24 cellular contexts compared by ENCODE assay signal in genomic region chr17:55605705-55606104, GRCh38.
"Had no signal": no experiment of that assay in that cellular context is flagged by ENCODE, and none has a peak within 500 bp of the region (broad histone marks: within the 10 kb centered on the region; RNA-seq: fewer than 3 reads in every experiment).

No MANE protein-coding gene starts in this region.

- H3K4me1 Mint-ChIP-seq: naive thymus-derived CD8-positive, alpha-beta T cell; stimulated activated effector memory CD8-positive, alpha-beta T cell treated with anti-CD3 and anti-CD28 coated beads, Interleukin-12 subunit alpha, Interleukin-12 subunit beta, amount 100 ng/mL, for 72 hours; stimulated activated naive CD8-positive, alpha-beta T cell treated with anti-CD3 and anti-CD28 coated beads, Interleukin-15, amount 100 ng/mL, for 72 hours had no signal

- H3K36me3 Mint-ChIP-seq: activated CD4-positive, alpha-beta memory T cell treated with anti-CD3 and anti-CD28 coated beads for 36 hours; activated naive CD4-positive, alpha-beta T cell treated with anti-CD3 and anti-CD28 coated beads, Interleukin-2, amount 10 ng/mL, durations not matched to agents 7 days and 5 days; mesothelial cell of epicardium; naive thymus-derived CD8-positive, alpha-beta T cell; stimulated activated effector memory CD8-positive, alpha-beta T cell treated with anti-CD3 and anti-CD28 coated beads, Interleukin-12 subunit alpha, Interleukin-12 subunit beta, amount 100 ng/mL, for 72 hours had no signal

- H3K27me3 ChIP-seq: upper lobe of left lung had no signal

- H3K9me3 Mint-ChIP-seq: activated CD4-positive, alpha-beta memory T cell treated with anti-CD3 and anti-CD28 coated beads for 36 hours; activated CD4-positive, alpha-beta T cell treated with anti-CD3 and anti-CD28 coated beads, Interleukin-2, amount 10 ng/mL, durations not matched to agents 24 days and 14 days; activated naive CD4-positive, alpha-beta T cell treated with anti-CD3 and anti-CD28 coated beads, Interleukin-2, amount 10 ng/mL, durations not matched to agents 7 days and 5 days; endodermal cell; mesothelial cell of epicardium; stimulated activated effector memory CD8-positive, alpha-beta T cell treated with anti-CD3 and anti-CD28 coated beads, Interleukin-12 subunit alpha, Interleukin-12 subunit beta, amount 100 ng/mL, for 72 hours; T-helper 1 cell treated with Interleukin-12 subunit alpha and Interleukin-12 subunit beta and Interleukin-4 antibody, amounts not matched to agents 30 μg/mL and 1 μg/mL, for 36 hours had no signal

- H3K27ac Mint-ChIP-seq: activated CD4-positive, alpha-beta memory T cell treated with anti-CD3 and anti-CD28 coated beads for 36 hours; activated CD4-positive, alpha-beta T cell treated with anti-CD3 and anti-CD28 coated beads, Interleukin-2, amount 10 ng/mL, durations not matched to agents 24 days and 14 days; activated naive CD4-positive, alpha-beta T cell treated with anti-CD3 and anti-CD28 coated beads, Interleukin-2, amount 10 ng/mL, durations not matched to agents 7 days and 5 days; endodermal cell; mesothelial cell of epicardium; naive thymus-derived CD8-positive, alpha-beta T cell; progenitor cell of endocrine pancreas; stimulated activated effector memory CD8-positive, alpha-beta T cell treated with anti-CD3 and anti-CD28 coated beads, Interleukin-12 subunit alpha, Interleukin-12 subunit beta, amount 100 ng/mL, for 72 hours; stimulated activated naive CD8-positive, alpha-beta T cell treated with anti-CD3 and anti-CD28 coated beads, Interleukin-15, amount 100 ng/mL, for 72 hours; T-helper 1 cell treated with Interleukin-12 subunit alpha and Interleukin-12 subunit beta and Interleukin-4 antibody, amounts not matched to agents 30 μg/mL and 1 μg/mL, for 36 hours had no signal

- DNase-seq: activated CD4-positive, alpha-beta memory T cell treated with anti-CD3 and anti-CD28 coated beads for 36 hours; activated CD4-positive, alpha-beta T cell treated with anti-CD3 and anti-CD28 coated beads, Interleukin-2, amount 10 ng/mL, durations not matched to agents 24 days and 14 days; activated CD8-positive, alpha-beta memory T cell treated with anti-CD3 and anti-CD28 coated beads, Interleukin-2, amount 50 U/mL, for 4 hours; activated gamma-delta T cell; activated naive CD4-positive, alpha-beta T cell treated with anti-CD3 and anti-CD28 coated beads, Interleukin-2, amount 10 ng/mL, durations not matched to agents 7 days and 5 days; activated T-cell treated with anti-CD3 and anti-CD28 coated beads, Interleukin-2, amount 50 U/mL, for 1 hour; amygdala; central memory CD4-positive, alpha-beta T cell; endodermal cell; kidney glomerular epithelial cell; naive thymus-derived CD8-positive, alpha-beta T cell; retina; small intestine; stimulated activated CD4-positive, alpha-beta T cell treated with anti-CD3 and anti-CD28 coated beads, Interleukin-4, amount 100 ng/mL, for 24 hours; stimulated activated naive CD8-positive, alpha-beta T cell treated with anti-CD3 and anti-CD28 coated beads, Interleukin-15, amount 100 ng/mL, for 72 hours; substantia nigra; SW 1271; T-helper 9 cell; WERI-Rb-1 had no signal

- H3K4me3 Mint-ChIP-seq: activated CD4-positive, alpha-beta memory T cell treated with anti-CD3 and anti-CD28 coated beads for 36 hours; activated CD4-positive, alpha-beta T cell treated with anti-CD3 and anti-CD28 coated beads, Interleukin-2, amount 10 ng/mL, durations not matched to agents 24 days and 14 days; activated naive CD4-positive, alpha-beta T cell treated with anti-CD3 and anti-CD28 coated beads, Interleukin-2, amount 10 ng/mL, durations not matched to agents 7 days and 5 days; endodermal cell; mesothelial cell of epicardium; naive thymus-derived CD8-positive, alpha-beta T cell; stimulated activated effector memory CD8-positive, alpha-beta T cell treated with anti-CD3 and anti-CD28 coated beads, Interleukin-12 subunit alpha, Interleukin-12 subunit beta, amount 100 ng/mL, for 72 hours; stimulated activated naive CD8-positive, alpha-beta T cell treated with anti-CD3 and anti-CD28 coated beads, Interleukin-15, amount 100 ng/mL, for 72 hours; T-helper 1 cell treated with Interleukin-12 subunit alpha and Interleukin-12 subunit beta and Interleukin-4 antibody, amounts not matched to agents 30 μg/mL and 1 μg/mL, for 36 hours had no signal

- H3K4me3 ChIP-seq: upper lobe of left lung had no signal

- H3K27ac ChIP-seq: WERI-Rb-1 had no signal

- H3K36me3 ChIP-seq: upper lobe of left lung, WERI-Rb-1 had no signal
